Comparison of ENCODE assay signal across 17 cellular contexts in genomic region chr1:171457412-171457811, GRCh38. TPM values are rescaled to one million over a fixed set of nuclear protein-coding genes. Genes with fewer than 3 reads are reported as not detected.
DNase-seq lines count a peak whose midpoint lies in the region; ATAC-seq and TF ChIP-seq lines count a peak whose summit lies in the region.
"Had no signal": no experiment of that assay in that cellular context is flagged by ENCODE, and none has a peak within 500 bp of the region (broad histone marks: within the 10 kb centered on the region; RNA-seq: fewer than 3 reads in every experiment).

No MANE protein-coding gene starts in this region.

- H3K36me3 Mint-ChIP-seq in nephron progenitor cell (ENCODE audit: low read depth) = no peaks in the 10 kb centered on the region

- intact Hi-C loops in left ventricle myocardium superior (cut with micrococcal nuclease) (no loop called here), left ventricle myocardium inferior (cut with micrococcal nuclease) (no loop called here)

- H3K27me3 Mint-ChIP-seq in nephron progenitor cell (ENCODE audit: low read depth, poor library complexity) = no peaks in the 10 kb centered on the region

- H3K36me3 ChIP-seq in left ventricle myocardium inferior (no peaks in the 10 kb centered on the region), WERI-Rb-1 (no peaks in the 10 kb centered on the region), right atrium auricular region (no peaks in the 10 kb centered on the region)
- H3K36me3 ChIP-seq: neutrophil, vagina had no signal

- H3K27ac ChIP-seq in left ventricle myocardium inferior (replicated peaks) = no peak overlapping the region
- H3K27ac ChIP-seq in WERI-Rb-1 = no peak overlapping the region
- H3K27ac ChIP-seq in foreskin keratinocyte = no peak overlapping the region
- no peak overlapping the region for H3K27ac ChIP-seq in right atrium auricular region
- H3K27ac ChIP-seq: neutrophil, vagina had no signal

- DNase-seq in left ventricle myocardium superior (no peak), left ventricle myocardium inferior (no peak), WERI-Rb-1 (peak; percentile 26), foreskin keratinocyte (peak; percentile 37 to 58), NCI-H748 (lab: John Stamatoyannopoulos, UW; ENCODE audit: unreplicated experiment) (no peak), right atrium auricular region (ENCODE audit: low spot score) (no peak), nephron progenitor cell (no peak)
- DNase-seq: activated CD4-positive, alpha-beta T cell treated with anti-CD3 and anti-CD28 coated beads, Interleukin-2, amount 50 U/mL, for 48 hours; cortex of kidney; erythroblast; KG1; NCI-H1436 treated with DMSO at 0.1 percent for 48 hours; small intestine; stimulated activated naive CD4-positive, alpha-beta T cell treated with Interleukin-2 at 50 U/mL for 16 hours had no signal

- ATAC-seq in left ventricle myocardium superior (peak; percentile 26), foreskin keratinocyte (peak; percentile 66), GM21723 (IDR thresholded peaks at IDR 0.05; ENCODE audit: unreplicated experiment) (no peak)

- H3K4me1 ChIP-seq in left ventricle myocardium inferior (no peaks in the 10 kb centered on the region), foreskin keratinocyte (no peaks in the 10 kb centered on the region), right atrium auricular region (no peaks in the 10 kb centered on the region)
- H3K4me1 ChIP-seq: vagina had no signal

- H3K4me1 Mint-ChIP-seq in nephron progenitor cell = no peaks in the 10 kb centered on the region

- no peak overlapping the region for H3K4me3 ChIP-seq in left ventricle myocardium inferior
- H3K4me3 ChIP-seq in WERI-Rb-1 (ENCODE audit: low read depth, low read length) = no peak overlapping the region
- H3K4me3 ChIP-seq in right atrium auricular region = no peak overlapping the region
- H3K4me3 ChIP-seq: vagina had no signal

- TF ChIP-seq CTCF in left ventricle myocardium inferior (IDR thresholded peaks at IDR 0.05; ENCODE audit: borderline replicate concordance) (no peak), WERI-Rb-1 (IDR thresholded peaks at IDR 0.05; ENCODE audit: low read depth, low read length) (no peak), foreskin keratinocyte (conservative IDR thresholded peaks at IDR 0.05) (no peak), right atrium auricular region (IDR thresholded peaks at IDR 0.05) (no peak), nephron progenitor cell (IDR thresholded peaks at IDR 0.05) (no peak)

- H3K27me3 ChIP-seq in left ventricle myocardium inferior (ENCODE audit: low read depth) (no peaks in the 10 kb centered on the region), WERI-Rb-1 (ENCODE audit: insufficient read depth, low read depth, severe bottlenecking) (no peaks in the 10 kb centered on the region), foreskin keratinocyte (no peaks in the 10 kb centered on the region), right atrium auricular region (no peaks in the 10 kb centered on the region)
- H3K27me3 ChIP-seq: neutrophil, vagina had no signal

- H3K27ac Mint-ChIP-seq in nephron progenitor cell = no peak overlapping the region

- H3K9me3 ChIP-seq in left ventricle myocardium inferior (replicated peaks) (no peaks in the 10 kb centered on the region), WERI-Rb-1 (ENCODE audit: severe bottlenecking) (peaks cover 1% of the 10 kb centered on the region), right atrium auricular region (peaks cover 0 to under 1% of the 10 kb centered on the region in 2 donors)
- H3K9me3 ChIP-seq: neutrophil, vagina had no signal

- H3K9me3 Mint-ChIP-seq in nephron progenitor cell = peaks cover 10% of the 10 kb centered on the region

- H3K4me3 Mint-ChIP-seq in nephron progenitor cell = no peak overlapping the region

RNA-seq across cellular contexts. Expression of gene PRRC2C, which starts 27.9 kb away (rescaled TPM):
- 51.7 TPM for total RNA-seq in left ventricle myocardium superior
- total RNA-seq in left ventricle myocardium inferior = 45.8 TPM
- 108 and 122 TPM in 2 replicates for total RNA-seq in foreskin keratinocyte
- polyA plus RNA-seq in foreskin keratinocyte = 35.5 and 43.7 TPM in 2 replicates
- 10 to 100 TPM; 45.2 to 49.4 TPM for total RNA-seq in right atrium auricular region

Comparison
In these comparisons a context has a peak if more than half of its experiments do, and no peak if none do; other contexts are left out.
1. DNase-seq: peak in WERI-Rb-1 (single experiment) and foreskin keratinocyte (2 of 2); none in left ventricle myocardium superior (single experiment), left ventricle myocardium inferior (single experiment), NCI-H748 (single experiment), right atrium auricular region (single experiment) and nephron progenitor cell (single experiment).